Comparison of ENCODE assay signal across 8 cellular contexts in genomic region chr19:16382775-16383543, GRCh38. TPM values are rescaled to one million over a fixed set of nuclear protein-coding genes. Genes with fewer than 3 reads are reported as not detected.
DNase-seq lines count a peak whose midpoint lies in the region; ATAC-seq and TF ChIP-seq lines count a peak whose summit lies in the region.

No MANE protein-coding gene starts in this region.

- no peak overlapping the region for H3K4me3 Mint-ChIP-seq in activated CD8-positive, alpha-beta memory T cell treated with anti-CD3 and anti-CD28 coated beads, Interleukin-2, amount 10 ng/mL, durations not matched to agents 7 days and 5 days
- no peak overlapping the region for H3K4me3 Mint-ChIP-seq in endodermal cell

- peaks cover 44% of the 10 kb centered on the region for H3K36me3 ChIP-seq in endodermal cell (ENCODE audit: control insufficient read depth, insufficient read depth, low read length)

- peaks cover 27% of the 10 kb centered on the region for H3K4me1 Mint-ChIP-seq in activated CD8-positive, alpha-beta memory T cell treated with anti-CD3 and anti-CD28 coated beads, Interleukin-2, amount 10 ng/mL, durations not matched to agents 7 days and 5 days
- no peaks in the 10 kb centered on the region for H3K4me1 Mint-ChIP-seq in endodermal cell

- ATAC-seq in GM21717 (IDR thresholded peaks at IDR 0.05; ENCODE audit: unreplicated experiment) = peak; percentile 39
- peak; percentile 71 for ATAC-seq in activated CD8-positive, alpha-beta memory T cell treated with anti-CD3 and anti-CD28 coated beads, Interleukin-2, amount 10 ng/mL, durations not matched to agents 7 days and 5 days
- no peak for ATAC-seq in HG02884 (IDR thresholded peaks at IDR 0.05; ENCODE audit: unreplicated experiment)

- H3K27me3 ChIP-seq in endodermal cell (ENCODE audit: control insufficient read depth, insufficient read depth, low read length, poor library complexity, severe bottlenecking) = no peaks in the 10 kb centered on the region

- WGBS in endodermal cell (ENCODE audit: insufficient coverage in 1 of 2, insufficient read length in 1 of 2), 2 experiments = 54 to 78% methylated on average over 10 to 17 of the region's 17 CpGs

- H3K9me3 Mint-ChIP-seq in activated CD8-positive, alpha-beta memory T cell treated with anti-CD3 and anti-CD28 coated beads, Interleukin-2, amount 10 ng/mL, durations not matched to agents 7 days and 5 days (ENCODE audit: low read depth) = no peaks in the 10 kb centered on the region
- H3K9me3 Mint-ChIP-seq in endodermal cell = no peaks in the 10 kb centered on the region

- no peaks in the 10 kb centered on the region for H3K9me3 ChIP-seq in endodermal cell (ENCODE audit: control insufficient read depth, low read length)

- CTCF ChIA-PET in activated CD8-positive, alpha-beta memory T cell treated with anti-CD3 and anti-CD28 coated beads, Interleukin-2, amount 10 ng/mL, durations not matched to agents 7 days and 5 days (lab: Charles Lee) = interaction anchor here (0.7 to 5.3 kb wide), 41 partner anchors 11 to 751 kb away, joined by 3 to 137 read pairs (median 5); partner anchors contain the start of genes AP1M1, FAM32A and KLF2

- peak; percentile 91 for TF ChIP-seq CTCF in endodermal cell (conservative IDR thresholded peaks at IDR 0.05)

- no peaks in the 10 kb centered on the region for H3K4me1 ChIP-seq in endodermal cell (ENCODE audit: control insufficient read depth, insufficient read depth, low read length)

- H3K36me3 Mint-ChIP-seq in activated CD8-positive, alpha-beta memory T cell treated with anti-CD3 and anti-CD28 coated beads, Interleukin-2, amount 10 ng/mL, durations not matched to agents 7 days and 5 days = peaks cover 19% of the 10 kb centered on the region
- peaks cover 27% of the 10 kb centered on the region for H3K36me3 Mint-ChIP-seq in endodermal cell (ENCODE audit: low read depth)

- no peak overlapping the region for H3K27ac ChIP-seq in endodermal cell (ENCODE audit: low read depth, low read length)

- no peaks in the 10 kb centered on the region for H3K27me3 Mint-ChIP-seq in activated CD8-positive, alpha-beta memory T cell treated with anti-CD3 and anti-CD28 coated beads, Interleukin-2, amount 10 ng/mL, durations not matched to agents 7 days and 5 days
- H3K27me3 Mint-ChIP-seq in endodermal cell (ENCODE audit: insufficient read depth) = no peaks in the 10 kb centered on the region

- H3K27ac Mint-ChIP-seq in activated CD8-positive, alpha-beta memory T cell treated with anti-CD3 and anti-CD28 coated beads, Interleukin-2, amount 10 ng/mL, durations not matched to agents 7 days and 5 days = peak overlapping the region; percentile 73
- no peak overlapping the region for H3K27ac Mint-ChIP-seq in endodermal cell

- no peak overlapping the region for H3K9ac ChIP-seq in endodermal cell (ENCODE audit: extremely low read depth, low read length, poor library complexity, severe bottlenecking)

- peak; percentile 93 for DNase-seq in AG08396 (ENCODE audit: low spot score)
- peak; percentile 67 to 78 for DNase-seq in NOMO-1 (lab: John Stamatoyannopoulos, UW; ENCODE audit: unreplicated experiment in 2 of 2)
- peak; percentile 85 for DNase-seq in activated CD8-positive, alpha-beta memory T cell treated with anti-CD3 and anti-CD28 coated beads, Interleukin-2, amount 10 ng/mL, durations not matched to agents 7 days and 5 days
- peak; percentile 95 for DNase-seq in endodermal cell
- DNase-seq in mesenteric fat pad (ENCODE audit: low spot score) = peak; percentile 92
- DNase-seq in stimulated activated CD8-positive, alpha-beta memory T cell treated with anti-CD3 and anti-CD28 coated beads, Interleukin-12 subunit alpha, Interleukin-12 subunit beta, amount 100 ng/mL, for 24 hours (ENCODE audit: extremely low read depth) = peak; percentile 42

- no peak overlapping the region for H3K4me3 ChIP-seq in endodermal cell (ENCODE audit: low read length)

RNA-seq across cellular contexts. Expression of gene KLF2, which starts 58.3 kb away (rescaled TPM):
- 100 to 1,000 TPM in 1 of 2 experiments, 10 to 100 TPM in 1; 62.1 to 124 TPM for total RNA-seq in activated CD8-positive, alpha-beta memory T cell treated with anti-CD3 and anti-CD28 coated beads, Interleukin-2, amount 10 ng/mL, durations not matched to agents 7 days and 5 days
- 1 to 10 TPM in 1 of 2 donors, under 1 TPM in 1; 0.22 to 1.4 TPM for total RNA-seq in endodermal cell
- 0.25 TPM for polyA plus RNA-seq in endodermal cell (2013, experiment 1 of 2)
- polyA plus RNA-seq in endodermal cell (2013, experiment 2 of 2) = 0.17 TPM
- 228 TPM for total RNA-seq in mesenteric fat pad

Comparison
In these comparisons a context has a peak if more than half of its experiments do, and no peak if none do; other contexts are left out.
1. DNase-seq: peak in every context shown above with its lines; median percentile 95 in endodermal cell; 93 in AG08396; 92 in mesenteric fat pad; 85 in activated CD8-positive, alpha-beta memory T cell treated with anti-CD3 and anti-CD28 coated beads, Interleukin-2, amount 10 ng/mL, durations not matched to agents 7 days and 5 days; 72 in NOMO-1; 42 in stimulated activated CD8-positive, alpha-beta memory T cell treated with anti-CD3 and anti-CD28 coated beads, Interleukin-12 subunit alpha, Interleukin-12 subunit beta, amount 100 ng/mL, for 24 hours.
2. RNA of gene KLF2, which starts 58.3 kb away (total RNA-seq): 228 TPM in mesenteric fat pad (single experiment) and 62.1 to 124 TPM in activated CD8-positive, alpha-beta memory T cell treated with anti-CD3 and anti-CD28 coated beads, Interleukin-2, amount 10 ng/mL, durations not matched to agents 7 days and 5 days; 0.22 to 1.4 TPM in endodermal cell; every median in the first group is over 10 times any median in the second.